In the genomic region with DNA sequence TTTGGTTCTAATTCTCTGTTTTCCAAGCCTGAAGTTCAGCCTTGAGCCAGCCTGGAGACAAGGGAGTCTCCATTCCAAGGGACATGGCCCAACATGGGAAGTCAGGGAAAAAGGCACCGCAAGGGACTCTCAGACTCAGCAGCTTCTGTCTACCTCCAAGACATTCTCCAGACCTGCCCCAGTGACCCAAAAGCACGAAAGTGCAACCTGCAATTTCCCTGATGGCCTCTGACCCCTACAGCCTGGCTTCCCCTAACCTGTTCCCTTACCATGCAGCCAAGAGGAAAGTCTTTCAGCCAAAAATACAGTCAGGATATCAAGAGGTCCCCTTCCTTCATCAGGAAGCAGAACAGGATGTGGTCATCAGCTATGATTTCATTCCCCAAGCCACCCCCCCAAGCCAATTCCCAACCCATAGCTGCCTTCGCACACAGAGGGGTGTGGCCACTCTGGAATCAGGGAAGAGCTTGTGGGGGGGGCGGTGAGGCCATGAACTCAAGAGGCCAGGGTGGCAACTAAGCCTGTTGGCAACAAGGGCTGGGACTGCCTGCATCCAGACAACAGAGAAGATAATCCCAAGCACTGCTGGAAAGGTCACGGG, we compare ENCODE assay signal across 16 cellular contexts. TPM values are rescaled to one million over a fixed set of nuclear protein-coding genes. Genes with fewer than 3 reads are reported as not detected.
DNase-seq lines count a peak whose midpoint lies in the region; ATAC-seq and TF ChIP-seq lines count a peak whose summit lies in the region.
"Had no signal": no experiment of that assay in that cellular context is flagged by ENCODE, and none has a peak within 500 bp of the region (broad histone marks: within the 10 kb centered on the region; RNA-seq: fewer than 3 reads in every experiment).

No MANE protein-coding gene starts in this region.

- H3K27ac ChIP-seq in osteoblast (ENCODE audit: low read depth, low read length) (no peak overlapping the region), suprapubic skin (no peak overlapping the region)
- H3K27ac ChIP-seq: A549, thoracic aorta had no signal

- peaks cover 32% of the 10 kb centered on the region for H3K4me1 Mint-ChIP-seq in activated CD4-positive, alpha-beta T cell treated with anti-CD3 and anti-CD28 coated beads for 36 hours
- H3K4me1 Mint-ChIP-seq in activated CD4-positive, alpha-beta T cell treated with anti-CD3 and anti-CD28 coated beads, Interleukin-2, amount 10 ng/mL, durations not matched to agents 24 days and 14 days = peaks cover 21% of the 10 kb centered on the region
- H3K4me1 Mint-ChIP-seq in endothelial cell (ENCODE audit: unreplicated experiment) = peaks cover 25% of the 10 kb centered on the region
- no peaks in the 10 kb centered on the region for H3K4me1 Mint-ChIP-seq in Caco-2 (ENCODE audit: low read depth, unreplicated experiment)

- POLR2A ChIA-PET in activated CD4-positive, alpha-beta T cell treated with anti-CD3 and anti-CD28 coated beads for 36 hours (lab: Charles Lee) = no interaction called here
- POLR2A ChIA-PET in Caco-2 (lab: Charles Lee) = no interaction called here

- H3K9me3 ChIP-seq in osteoblast (ENCODE audit: low read depth, low read length) (no peaks in the 10 kb centered on the region), Caco-2 (no peaks in the 10 kb centered on the region), suprapubic skin (no peaks in the 10 kb centered on the region)
- H3K9me3 ChIP-seq: A549, thoracic aorta had no signal

- H3K4me3 Mint-ChIP-seq in activated CD4-positive, alpha-beta T cell treated with anti-CD3 and anti-CD28 coated beads for 36 hours = no peak overlapping the region
- no peak overlapping the region for H3K4me3 Mint-ChIP-seq in activated CD4-positive, alpha-beta T cell treated with anti-CD3 and anti-CD28 coated beads, Interleukin-2, amount 10 ng/mL, durations not matched to agents 24 days and 14 days
- H3K4me3 Mint-ChIP-seq in endothelial cell (ENCODE audit: unreplicated experiment) (no peak overlapping the region), Caco-2 (ENCODE audit: unreplicated experiment) (no peak overlapping the region)
- H3K4me3 Mint-ChIP-seq: WTC11 had no signal

- no peak for DNase-seq in activated CD4-positive, alpha-beta T cell treated with anti-CD3 and anti-CD28 coated beads for 36 hours
- DNase-seq in activated CD4-positive, alpha-beta T cell treated with anti-CD3 and anti-CD28 coated beads, Interleukin-2, amount 10 ng/mL, durations not matched to agents 24 days and 14 days = no peak
- peak; percentile 63 for DNase-seq in LHCN-M2 (ENCODE audit: low read depth)
- peak; percentile 20 for DNase-seq in endothelial cell (ENCODE audit: low spot score)
- DNase-seq in osteoblast (ENCODE audit: insufficient read length, low spot score, missing footprints) = peak; percentile 36
- no peak for DNase-seq in Caco-2
- DNase-seq in suprapubic skin (ENCODE audit: low spot score in 2 of 2) = no peak
- DNase-seq: activated T-cell treated with anti-CD3 and anti-CD28 coated beads, Interleukin-2, amount 50 U/mL, for 1 hour; HCEC 1CT; NCI-H774; SIG-M5 had no signal

- no peak for TF ChIP-seq EP300 in suprapubic skin (IDR thresholded peaks at IDR 0.05)

- H3K4me1 ChIP-seq in osteoblast (ENCODE audit: insufficient read depth, low read length) = peaks cover 32% of the 10 kb centered on the region
- no peaks in the 10 kb centered on the region for H3K4me1 ChIP-seq in Caco-2
- H3K4me1 ChIP-seq in suprapubic skin = peaks cover 10% of the 10 kb centered on the region
- H3K4me1 ChIP-seq: A549 had no signal

- WGBS in suprapubic skin = 82% methylated on average over 5 of the region's 5 CpGs

- CTCF ChIA-PET in activated CD4-positive, alpha-beta T cell treated with anti-CD3 and anti-CD28 coated beads for 36 hours (lab: Charles Lee) = no interaction called here
- CTCF ChIA-PET in Caco-2 (lab: Charles Lee) = no interaction called here

- H3K27me3 Mint-ChIP-seq in activated CD4-positive, alpha-beta T cell treated with anti-CD3 and anti-CD28 coated beads for 36 hours = no peaks in the 10 kb centered on the region
- H3K27me3 Mint-ChIP-seq in activated CD4-positive, alpha-beta T cell treated with anti-CD3 and anti-CD28 coated beads, Interleukin-2, amount 10 ng/mL, durations not matched to agents 24 days and 14 days = no peaks in the 10 kb centered on the region
- H3K27me3 Mint-ChIP-seq in endothelial cell (ENCODE audit: unreplicated experiment) (peaks cover under 1% of the 10 kb centered on the region), Caco-2 (ENCODE audit: insufficient read depth, unreplicated experiment) (no peaks in the 10 kb centered on the region)

- H4K20me1 ChIP-seq in osteoblast (ENCODE audit: insufficient read depth, low read length) = no peaks in the 10 kb centered on the region

- H3K36me3 ChIP-seq in osteoblast (ENCODE audit: insufficient read depth, low read length) = no peaks in the 10 kb centered on the region
- H3K36me3 ChIP-seq in Caco-2 (ENCODE audit: control insufficient read depth, insufficient read depth, low read length) = no peaks in the 10 kb centered on the region
- H3K36me3 ChIP-seq in suprapubic skin = no peaks in the 10 kb centered on the region
- H3K36me3 ChIP-seq: thoracic aorta had no signal

- no peaks in the 10 kb centered on the region for H3K79me2 ChIP-seq in osteoblast (ENCODE audit: insufficient read depth, low read length)

- intact Hi-C loops in activated CD4-positive, alpha-beta T cell treated with anti-CD3 and anti-CD28 coated beads for 36 hours (cut with DNase I, micrococcal nuclease) = no loop called here
- intact Hi-C loops in activated CD4-positive, alpha-beta T cell treated with anti-CD3 and anti-CD28 coated beads, Interleukin-2, amount 10 ng/mL, durations not matched to agents 24 days and 14 days (cut with micrococcal nuclease) = no loop called here
- intact Hi-C loops in Caco-2 (cut with micrococcal nuclease; ENCODE audit: unreplicated experiment) = no loop called here

- H3K4me2 ChIP-seq in osteoblast (ENCODE audit: insufficient read depth, low read length) = no peak overlapping the region
- H3K4me2 ChIP-seq: A549 had no signal

- peaks cover 17% of the 10 kb centered on the region for H3K9me3 Mint-ChIP-seq in activated CD4-positive, alpha-beta T cell treated with anti-CD3 and anti-CD28 coated beads for 36 hours (ENCODE audit: low read depth)
- H3K9me3 Mint-ChIP-seq in activated CD4-positive, alpha-beta T cell treated with anti-CD3 and anti-CD28 coated beads, Interleukin-2, amount 10 ng/mL, durations not matched to agents 24 days and 14 days = peaks cover 19% of the 10 kb centered on the region
- no peaks in the 10 kb centered on the region for H3K9me3 Mint-ChIP-seq in endothelial cell (ENCODE audit: unreplicated experiment)
- H3K9me3 Mint-ChIP-seq in Caco-2 (ENCODE audit: unreplicated experiment) = no peaks in the 10 kb centered on the region

- H3K4me3 ChIP-seq in osteoblast (ENCODE audit: insufficient read depth, low read length) (no peak overlapping the region), Caco-2 (ENCODE audit: low read depth, low read length) (no peak overlapping the region), suprapubic skin (no peak overlapping the region)
- H3K4me3 ChIP-seq: A549, thoracic aorta had no signal

- H3K27ac Mint-ChIP-seq in activated CD4-positive, alpha-beta T cell treated with anti-CD3 and anti-CD28 coated beads for 36 hours = peak overlapping the region; percentile 48
- H3K27ac Mint-ChIP-seq in activated CD4-positive, alpha-beta T cell treated with anti-CD3 and anti-CD28 coated beads, Interleukin-2, amount 10 ng/mL, durations not matched to agents 24 days and 14 days = no peak overlapping the region
- H3K27ac Mint-ChIP-seq in endothelial cell (ENCODE audit: unreplicated experiment) (peak overlapping the region; percentile 90), Caco-2 (ENCODE audit: unreplicated experiment) (no peak overlapping the region)

- no peak for TF ChIP-seq CTCF in endothelial cell (IDR thresholded peaks at IDR 0.05; ENCODE audit: unreplicated experiment)
- TF ChIP-seq CTCF in osteoblast (IDR thresholded peaks at IDR 0.05; ENCODE audit: extremely low read depth, low read depth, low read length) = no peak
- TF ChIP-seq CTCF in Caco-2 (IDR thresholded peaks at IDR 0.05; ENCODE audit: insufficient read depth in 1 of 2, low read depth in 1 of 2, low read length in 1 of 2, severe bottlenecking in 1 of 2, unreplicated experiment in 1 of 2) = no peak
- TF ChIP-seq CTCF in suprapubic skin (IDR thresholded peaks at IDR 0.05) = no peak

- peak overlapping the region; percentile 6 for H2AFZ ChIP-seq in osteoblast (ENCODE audit: low read length)

- H3K36me3 Mint-ChIP-seq in activated CD4-positive, alpha-beta T cell treated with anti-CD3 and anti-CD28 coated beads for 36 hours (ENCODE audit: low read depth) = peaks cover 20% of the 10 kb centered on the region
- peaks cover 30% of the 10 kb centered on the region for H3K36me3 Mint-ChIP-seq in activated CD4-positive, alpha-beta T cell treated with anti-CD3 and anti-CD28 coated beads, Interleukin-2, amount 10 ng/mL, durations not matched to agents 24 days and 14 days (ENCODE audit: low read depth)
- H3K36me3 Mint-ChIP-seq in endothelial cell (ENCODE audit: low read depth, unreplicated experiment) = peaks cover 23% of the 10 kb centered on the region
- H3K36me3 Mint-ChIP-seq in Caco-2 (ENCODE audit: insufficient read depth, unreplicated experiment) = no peaks in the 10 kb centered on the region

- no peak for TF ChIP-seq POLR2A in suprapubic skin (IDR thresholded peaks at IDR 0.05)

- BruUV-seq in Caco-2 (replicated peaks; lab: Mats Ljungman, UMichigan) = no TSS peak

- H3K27me3 ChIP-seq in osteoblast (ENCODE audit: insufficient read depth, low read length) (no peaks in the 10 kb centered on the region), Caco-2 (replicated peaks; ENCODE audit: control insufficient read depth, insufficient read depth, low read length) (no peaks in the 10 kb centered on the region), suprapubic skin (no peaks in the 10 kb centered on the region)

- no peak for ATAC-seq in activated CD4-positive, alpha-beta T cell treated with anti-CD3 and anti-CD28 coated beads for 36 hours
- no peak for ATAC-seq in GM19455 (IDR thresholded peaks at IDR 0.05; ENCODE audit: unreplicated experiment)
- ATAC-seq: A549, sciatic nerve had no signal

RNA-seq across cellular contexts. Expression of gene TIAM1, which starts 59.2 kb away (rescaled TPM):
- total RNA-seq in activated CD4-positive, alpha-beta T cell treated with anti-CD3 and anti-CD28 coated beads for 36 hours = 10 to 100 TPM; 60.7 to 72.6 TPM
- total RNA-seq in activated CD4-positive, alpha-beta T cell treated with anti-CD3 and anti-CD28 coated beads, Interleukin-2, amount 10 ng/mL, durations not matched to agents 24 days and 14 days = 104 and 105 TPM in 2 replicates
- 11.6 and 18.1 TPM in 2 replicates for total RNA-seq in LHCN-M2 (2014; rRNA removed)
- polyA plus RNA-seq in LHCN-M2 (2012) = 7.3 TPM
- 131 TPM for total RNA-seq in endothelial cell (ENCODE audit: unreplicated experiment)
- total RNA-seq in osteoblast = 13.6 and 16.3 TPM in 2 replicates
- total RNA-seq in Caco-2 (2022) = 5.2 and 5.5 TPM in 2 replicates
- total RNA-seq in suprapubic skin = 100 to 1,000 TPM in 1 of 4 donors, 10 to 100 TPM in 3; 71.9 to 135 (median 87.9) TPM

Comparison
In these comparisons a context has a peak if more than half of its experiments do, and no peak if none do; other contexts are left out.
1. H3K27ac Mint-ChIP-seq: peak in activated CD4-positive, alpha-beta T cell treated with anti-CD3 and anti-CD28 coated beads for 36 hours (single experiment) and endothelial cell (single experiment); none in activated CD4-positive, alpha-beta T cell treated with anti-CD3 and anti-CD28 coated beads, Interleukin-2, amount 10 ng/mL, durations not matched to agents 24 days and 14 days (single experiment) and Caco-2 (single experiment).
2. DNase-seq: peak in LHCN-M2 (single experiment), endothelial cell (single experiment) and osteoblast (single experiment); none in activated CD4-positive, alpha-beta T cell treated with anti-CD3 and anti-CD28 coated beads for 36 hours (single experiment), activated CD4-positive, alpha-beta T cell treated with anti-CD3 and anti-CD28 coated beads, Interleukin-2, amount 10 ng/mL, durations not matched to agents 24 days and 14 days (single experiment), Caco-2 (0 of 2) and suprapubic skin (0 of 2).